ENCODE assay signal across 8 cellular contexts in the genomic region with DNA sequence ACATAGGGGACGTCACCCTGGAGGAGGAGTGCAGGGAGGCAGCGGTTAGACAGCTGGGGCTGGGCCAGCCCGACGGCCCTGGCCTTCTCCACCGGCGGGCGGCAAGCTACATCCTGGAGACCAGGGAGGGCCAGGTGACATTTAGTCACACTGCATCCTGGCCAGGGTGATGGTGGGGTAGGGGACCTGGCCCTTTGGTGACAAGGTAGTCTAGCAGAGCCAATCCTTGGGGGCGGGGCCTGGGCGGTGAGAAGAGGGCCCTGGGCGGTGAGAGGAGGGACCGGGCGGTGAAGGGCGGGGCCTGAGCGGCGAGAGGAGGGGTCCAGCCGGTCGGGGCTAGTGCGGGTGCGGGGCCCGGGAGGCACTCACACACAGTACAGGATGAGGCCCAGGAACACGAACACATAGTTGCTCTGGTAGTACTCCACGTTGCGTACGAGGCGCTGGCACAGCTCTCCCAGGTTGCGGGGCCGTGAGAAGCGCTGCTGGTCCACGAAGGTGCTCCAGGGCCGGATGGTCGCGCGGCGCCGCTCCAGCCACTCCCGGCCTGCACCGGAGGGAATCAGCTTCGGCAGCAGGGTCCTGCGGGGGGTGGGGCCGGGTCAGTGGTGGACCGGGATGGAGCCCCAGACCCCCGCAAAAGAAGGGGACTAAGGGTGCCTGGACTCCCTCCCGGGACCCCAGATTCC. TPM values are rescaled to one million over a fixed set of nuclear protein-coding genes. Genes with fewer than 3 reads are reported as not detected.
DNase-seq lines count a peak whose midpoint lies in the region; ATAC-seq and TF ChIP-seq lines count a peak whose summit lies in the region.

No MANE protein-coding gene starts in this region.

- TF ChIP-seq CTCF in RWPE1 (conservative IDR thresholded peaks at IDR 0.05; ENCODE audit: low read depth) = no peak
- no peak for TF ChIP-seq CTCF in fibroblast of villous mesenchyme (IDR thresholded peaks at IDR 0.05; ENCODE audit: insufficient read depth, low read depth, low read length)

- CTCF ChIA-PET in RWPE1 (lab: Yijun Ruan, JAX) = interaction anchor here (0.9 to 3.1 kb wide), 8 partner anchors 19 to 205 kb away, joined by 3 to 21 read pairs (median 7); a partner anchor contains a TSS

- H3K9ac ChIP-seq in subcutaneous abdominal adipose tissue (ENCODE audit: low read length in 5 of 5) = peak overlapping the region; percentile 73 to 92 (median 90)

- H3K4me1 ChIP-seq in neuron (ENCODE audit: insufficient read depth, low read length) = peaks cover 12% of the 10 kb centered on the region
- H3K4me1 ChIP-seq in subcutaneous abdominal adipose tissue (ENCODE audit: control insufficient read depth in 5 of 5, insufficient read depth in 5 of 5, low read length in 5 of 5) = peaks cover 4 to 31% (median 24%) of the 10 kb centered on the region in 5 donors

- DNase-seq in AML-193 (lab: John Stamatoyannopoulos, UW) (peak; percentile 19 to 41), KBM-7 (peak; percentile 69), RWPE1 (ENCODE audit: low spot score) (peak; percentile 74), activated gamma-delta T cell treated with Interleukin-2 at 50 U/mL for 16 hours (peak; percentile 73), fibroblast of villous mesenchyme (ENCODE audit: low read depth) (peak; percentile 77)

- H3K36me3 ChIP-seq in neuron (ENCODE audit: insufficient read depth, low read length) (peaks cover 5% of the 10 kb centered on the region), subcutaneous abdominal adipose tissue (ENCODE audit: control insufficient read depth in 5 of 5, insufficient read depth in 5 of 5, low read length in 5 of 5) (peaks cover 0 to 24% (median 11%) of the 10 kb centered on the region in 5 donors)

- peak overlapping the region; percentile 83 for H3K27ac ChIP-seq in RWPE1
- H3K27ac ChIP-seq in subcutaneous abdominal adipose tissue (ENCODE audit: low read depth, low read length) = peak overlapping the region; percentile 57

- H3K9me3 ChIP-seq in neuron (ENCODE audit: low read length) (no peaks in the 10 kb centered on the region), subcutaneous abdominal adipose tissue (ENCODE audit: control insufficient read depth in 5 of 5, low read length in 5 of 5) (no peaks in the 10 kb centered on the region)

- in situ Hi-C loops in KBM-7 (cut with MboI; ENCODE audit: low pct_unique_long_range_greater_than_20kb, low sequenced_read_pairs) = no loop called here

- peak overlapping the region; percentile 56 for H2AFZ ChIP-seq in neuron (ENCODE audit: low read depth, low read length)

- H3K4me3 ChIP-seq in fibroblast of villous mesenchyme (ENCODE audit: low read depth, low read length) (peak overlapping the region; percentile 98), neuron (ENCODE audit: low read length) (peak overlapping the region; percentile 73), subcutaneous abdominal adipose tissue (ENCODE audit: low read depth in 1 of 5, low read length in 5 of 5) (peak overlapping the region; percentile 80 to 93 (median 89))

- H3K27me3 ChIP-seq in neuron (ENCODE audit: insufficient read depth, low read length) (no peaks in the 10 kb centered on the region), subcutaneous abdominal adipose tissue (ENCODE audit: control insufficient read depth in 5 of 5, insufficient read depth in 4 of 5, low read length in 5 of 5) (peaks cover 0 to 2% (median 0%) of the 10 kb centered on the region in 5 donors)

- POLR2A ChIA-PET in RWPE1 (lab: Yijun Ruan, JAX; ENCODE audit: low non-redundant PET) = interaction anchor here (0.5 to 0.8 kb wide), 2 partner anchors 8 to 99 kb away, joined by 3 to 4 read pairs; a partner anchor contains a TSS

- ATAC-seq in GM19328 (IDR thresholded peaks at IDR 0.05; ENCODE audit: unreplicated experiment) = peak; percentile 46

RNA-seq across cellular contexts. Expression of a gene that starts 0.6 kb away (rescaled TPM):
- total RNA-seq in fibroblast of villous mesenchyme = 105 and 173 TPM in 2 replicates

RNA-seq across cellular contexts. Expression of a gene that starts 30.3 kb away (rescaled TPM):
- under 0.01 TPM in 1 of 2 replicates, not detected in the other for total RNA-seq in fibroblast of villous mesenchyme

RNA-seq across cellular contexts. Expression of a gene that starts 35.5 kb away (rescaled TPM):
- total RNA-seq in fibroblast of villous mesenchyme = not detected in 2 replicates

Comparison
In these comparisons a context has a peak if more than half of its experiments do, and no peak if none do; other contexts are left out.
1. Peak in every context shown above with its lines: DNase-seq, ATAC-seq, H3K4me3 ChIP-seq and H3K27ac ChIP-seq.